In the genomic region with DNA sequence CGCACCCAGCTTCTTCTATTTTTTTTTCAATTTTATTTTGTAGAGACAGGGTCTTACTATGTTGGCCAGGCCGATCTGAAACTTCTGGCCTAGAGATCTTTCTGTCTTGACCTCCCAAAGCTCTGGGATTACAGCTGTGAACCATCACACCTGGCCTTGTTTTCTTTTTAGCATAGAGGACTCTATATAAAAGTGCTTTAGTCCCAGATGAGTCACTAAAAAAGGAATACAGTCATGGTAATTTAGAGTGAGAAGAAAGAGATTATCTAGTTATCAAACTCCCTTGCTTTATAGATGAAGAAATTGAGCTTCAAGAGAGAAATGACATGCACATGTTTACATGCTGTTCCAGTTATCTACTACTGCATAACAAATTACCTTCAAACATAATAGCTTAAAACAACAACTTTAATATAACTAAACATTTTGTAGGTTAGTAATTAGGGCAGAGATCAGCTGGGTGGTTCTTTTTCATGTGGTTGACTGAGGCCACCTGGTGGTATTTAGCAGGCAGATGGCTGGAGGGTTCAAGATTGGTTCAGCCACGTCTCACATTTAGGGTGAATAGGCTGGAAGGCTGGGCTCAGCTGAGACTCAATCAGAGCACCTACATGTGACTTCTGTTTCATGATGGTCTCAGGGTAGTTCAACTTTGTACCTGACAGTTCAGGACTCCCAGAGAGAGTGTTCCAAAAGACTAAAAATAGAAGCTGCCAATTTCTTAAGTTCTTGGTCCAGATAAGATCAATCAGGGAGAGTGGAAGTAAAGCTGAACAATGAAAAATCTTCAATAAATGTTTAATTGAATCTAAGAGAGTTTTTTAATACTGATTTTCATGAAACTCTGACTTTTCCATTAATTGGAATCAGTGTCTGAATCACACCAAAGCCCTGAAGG, we compare ENCODE assay signal across 8 cellular contexts. TPM values are rescaled to one million over a fixed set of nuclear protein-coding genes. Genes with fewer than 3 reads are reported as not detected.
DNase-seq lines count a peak whose midpoint lies in the region; ATAC-seq and TF ChIP-seq lines count a peak whose summit lies in the region.

No MANE protein-coding gene starts in this region.

- no peak overlapping the region for H3K27ac Mint-ChIP-seq in T-helper 2 cell treated with Interferon-gamma antibody and Interleukin-4, amounts not matched to agents 5 μg/mL and 100 μg/mL, for 36 hours
- H3K27ac Mint-ChIP-seq in HFFc6: no peak overlapping the region

- no peaks in the 10 kb centered on the region for H3K36me3 Mint-ChIP-seq in T-helper 2 cell treated with Interferon-gamma antibody and Interleukin-4, amounts not matched to agents 5 μg/mL and 100 μg/mL, for 36 hours (ENCODE audit: low read depth)
- no peaks in the 10 kb centered on the region for H3K36me3 Mint-ChIP-seq in HFFc6 (ENCODE audit: low read depth)

- peak; percentile 76 for TF ChIP-seq CTCF in HFFc6 (IDR thresholded peaks at IDR 0.05)

- intact Hi-C loops in left cardiac atrium (cut with DNase I): loop anchor here in 1 of 2 donors (2.0 kb wide), 1 partner anchor 205 kb away; no protein-coding TSS in a partner anchor

- H3K4me1 Mint-ChIP-seq in T-helper 2 cell treated with Interferon-gamma antibody and Interleukin-4, amounts not matched to agents 5 μg/mL and 100 μg/mL, for 36 hours (ENCODE audit: low read depth): peaks cover 3% of the 10 kb centered on the region
- peaks cover 8% of the 10 kb centered on the region; the same call in 1 of the 2 replicates for H3K4me1 Mint-ChIP-seq in HFFc6 (ENCODE audit: low read depth)

- DNase-seq in T-helper 2 cell: peak in 3 of 5 experiments; percentile 14 to 77 (median 22)
- no peak for DNase-seq in T-helper 2 cell treated with Interferon-gamma antibody and Interleukin-4, amounts not matched to agents 5 μg/mL and 100 μg/mL, for 36 hours (ENCODE audit: low spot score)
- DNase-seq in HFFc6: peak; percentile 29
- DNase-seq in NCI-H526 treated with DMSO at 0.1 percent for 48 hours (lab: John Stamatoyannopoulos, UW): peak; percentile 4
- peak; percentile 34 for DNase-seq in activated T-cell treated with anti-CD3 and anti-CD28 coated beads, Interleukin-2, amount 50 U/mL, for 1 hour
- DNase-seq in left cardiac atrium: peak; percentile 25
- peak; percentile 12 for DNase-seq in stimulated activated CD4-positive, alpha-beta T cell treated with anti-CD3 and anti-CD28 coated beads, Interleukin-12 subunit alpha, Interleukin-12 subunit beta, amount 100 ng/mL, for 4 hours
- DNase-seq in COLO829 (ENCODE audit: low spot score): no peak

- H3K9me3 Mint-ChIP-seq in T-helper 2 cell treated with Interferon-gamma antibody and Interleukin-4, amounts not matched to agents 5 μg/mL and 100 μg/mL, for 36 hours: no peaks in the 10 kb centered on the region
- no peaks in the 10 kb centered on the region for H3K9me3 Mint-ChIP-seq in HFFc6

- peaks cover 43% of the 10 kb centered on the region for H3K27me3 Mint-ChIP-seq in T-helper 2 cell treated with Interferon-gamma antibody and Interleukin-4, amounts not matched to agents 5 μg/mL and 100 μg/mL, for 36 hours (ENCODE audit: low read depth)
- peaks cover 31% of the 10 kb centered on the region for H3K27me3 Mint-ChIP-seq in HFFc6 (ENCODE audit: insufficient read depth)

- H3K4me3 Mint-ChIP-seq in T-helper 2 cell treated with Interferon-gamma antibody and Interleukin-4, amounts not matched to agents 5 μg/mL and 100 μg/mL, for 36 hours: no peak overlapping the region
- no peak overlapping the region for H3K4me3 Mint-ChIP-seq in HFFc6

- ATAC-seq in left cardiac atrium: peak in 1 of 2 donors; percentile 61

RNA-seq across cellular contexts. Expression of gene MTF2, which starts 16.9 kb away (rescaled TPM):
- total RNA-seq in HFFc6 (2021; fragmentation: NEBNext Ultra II Directional; extraction: Animal tissue kit (Norgen Biotek cat#: 25700)): 10 to 100 TPM; 12.5 to 17.1 (median 14.0) TPM
- total RNA-seq in left cardiac atrium: 10 to 100 TPM; 10.1 to 10.2 TPM

Comparison
In these comparisons a context has a peak if more than half of its experiments do, and no peak if none do; other contexts are left out.
1. DNase-seq: peak in T-helper 2 cell (3 of 5), HFFc6 (single experiment), NCI-H526 treated with DMSO at 0.1 percent for 48 hours (single experiment), activated T-cell treated with anti-CD3 and anti-CD28 coated beads, Interleukin-2, amount 50 U/mL, for 1 hour (single experiment), left cardiac atrium (single experiment) and stimulated activated CD4-positive, alpha-beta T cell treated with anti-CD3 and anti-CD28 coated beads, Interleukin-12 subunit alpha, Interleukin-12 subunit beta, amount 100 ng/mL, for 4 hours (single experiment); none in T-helper 2 cell treated with Interferon-gamma antibody and Interleukin-4, amounts not matched to agents 5 μg/mL and 100 μg/mL, for 36 hours (single experiment) and COLO829 (single experiment).